In genomic region chr2:18825856-18826255, GRCh38 we compare ENCODE assay signal across 22 cellular contexts.
"Had no signal": no experiment of that assay in that cellular context is flagged by ENCODE, and none has a peak within 500 bp of the region (broad histone marks: within the 10 kb centered on the region; RNA-seq: fewer than 3 reads in every experiment).

No MANE protein-coding gene starts in this region.

- H3K36me3 ChIP-seq: esophagus squamous epithelium, prostate gland, sigmoid colon, stomach, thyroid gland, upper lobe of left lung had no signal

- ATAC-seq: effector memory CD8-positive, alpha-beta T cell; left cardiac atrium; naive thymus-derived CD4-positive, alpha-beta T cell; right cardiac atrium; stimulated activated effector memory CD8-positive, alpha-beta T cell treated with anti-CD3 and anti-CD28 coated beads, Interleukin-12 subunit alpha, Interleukin-12 subunit beta, amount 100 ng/mL, for 72 hours had no signal

- H3K4me1 Mint-ChIP-seq: naive thymus-derived CD4-positive, alpha-beta T cell; stimulated activated effector memory CD8-positive, alpha-beta T cell treated with anti-CD3 and anti-CD28 coated beads, Interleukin-12 subunit alpha, Interleukin-12 subunit beta, amount 100 ng/mL, for 72 hours had no signal

- H3K9me3 Mint-ChIP-seq: stimulated activated effector memory CD8-positive, alpha-beta T cell treated with anti-CD3 and anti-CD28 coated beads, Interleukin-12 subunit alpha, Interleukin-12 subunit beta, amount 100 ng/mL, for 72 hours had no signal

- DNase-seq: cerebellar nuclear complex; cortex of kidney; effector memory CD8-positive, alpha-beta T cell; erythroblast; esophagus squamous epithelium; head of caudate nucleus; left cardiac atrium; mesenchymal stem cell; midbrain; naive thymus-derived CD4-positive, alpha-beta T cell; nephron progenitor cell; nucleus accumbens; right cardiac atrium; sigmoid colon; stimulated activated CD4-positive, alpha-beta T cell treated with anti-CD3 and anti-CD28 coated beads, Interleukin-2, amount 100 ng/mL, for 24 hours; stimulated activated CD4-positive, alpha-beta T cell treated with anti-CD3 and anti-CD28 coated beads, Interleukin-4, amount 100 ng/mL, for 24 hours; stimulated activated naive CD4-positive, alpha-beta T cell treated with Interleukin-2 at 50 U/mL for 16 hours; stomach; thyroid gland; upper lobe of left lung had no signal

- H3K27me3 ChIP-seq: esophagus squamous epithelium, sigmoid colon, stomach, thyroid gland, upper lobe of left lung had no signal

- H3K27me3 Mint-ChIP-seq: effector memory CD8-positive, alpha-beta T cell; naive thymus-derived CD4-positive, alpha-beta T cell had no signal

- H3K27ac Mint-ChIP-seq: effector memory CD8-positive, alpha-beta T cell; naive thymus-derived CD4-positive, alpha-beta T cell; nephron progenitor cell; stimulated activated effector memory CD8-positive, alpha-beta T cell treated with anti-CD3 and anti-CD28 coated beads, Interleukin-12 subunit alpha, Interleukin-12 subunit beta, amount 100 ng/mL, for 72 hours had no signal

- H3K9me3 ChIP-seq: esophagus squamous epithelium, prostate gland, sigmoid colon, stomach, thyroid gland, upper lobe of left lung had no signal

- H3K4me3 Mint-ChIP-seq: effector memory CD8-positive, alpha-beta T cell; naive thymus-derived CD4-positive, alpha-beta T cell; nephron progenitor cell; stimulated activated effector memory CD8-positive, alpha-beta T cell treated with anti-CD3 and anti-CD28 coated beads, Interleukin-12 subunit alpha, Interleukin-12 subunit beta, amount 100 ng/mL, for 72 hours had no signal

- H3K4me1 ChIP-seq: prostate gland had no signal

- H3K36me3 Mint-ChIP-seq: stimulated activated effector memory CD8-positive, alpha-beta T cell treated with anti-CD3 and anti-CD28 coated beads, Interleukin-12 subunit alpha, Interleukin-12 subunit beta, amount 100 ng/mL, for 72 hours had no signal

- H3K4me3 ChIP-seq: esophagus squamous epithelium, prostate gland, sigmoid colon, stomach, thyroid gland, upper lobe of left lung had no signal
